Comparison of ENCODE assay signal across 27 cellular contexts in the genomic region with DNA sequence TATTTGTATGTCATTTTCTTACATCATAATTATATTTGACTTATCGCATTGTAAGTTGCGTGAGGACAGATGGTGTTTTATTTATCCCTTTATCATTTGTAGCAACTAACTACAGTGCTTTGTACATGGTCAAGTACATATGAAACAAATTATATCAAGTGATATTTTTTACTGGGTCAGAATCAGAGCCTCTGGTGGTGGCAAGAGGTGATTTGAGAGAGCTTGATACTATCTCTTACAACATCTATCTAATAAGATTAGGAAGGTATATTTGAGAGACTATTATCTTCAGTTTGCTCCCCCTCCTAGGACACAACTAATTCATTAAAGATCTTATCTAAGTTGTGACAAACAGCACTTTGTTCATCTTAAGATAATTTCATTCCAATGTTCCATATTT.
"Had no signal": no experiment of that assay in that cellular context is flagged by ENCODE, and none has a peak within 500 bp of the region (broad histone marks: within the 10 kb centered on the region; RNA-seq: fewer than 3 reads in every experiment).

No MANE protein-coding gene starts in this region.

- H3K4me3 Mint-ChIP-seq: activated CD4-positive, alpha-beta memory T cell treated with anti-CD3 and anti-CD28 coated beads, Interleukin-2, amount 10 ng/mL, durations not matched to agents 7 days and 5 days; activated CD4-positive, alpha-beta T cell treated with anti-CD3 and anti-CD28 coated beads for 36 hours; activated CD4-positive, alpha-beta T cell treated with anti-CD3 and anti-CD28 coated beads, Interleukin-2, amount 10 ng/mL, durations not matched to agents 7 days and 5 days; activated naive CD4-positive, alpha-beta T cell treated with anti-CD3 and anti-CD28 coated beads, Interleukin-2, amount 10 ng/mL, durations not matched to agents 7 days and 5 days; activated naive CD8-positive, alpha-beta T cell treated with anti-CD3 and anti-CD28 coated beads, Interleukin-2, amount 10 ng/mL, durations not matched to agents 7 days and 5 days; activated T-cell treated with anti-CD3 and anti-CD28 coated beads, Interleukin-2, amount 50 U/mL, for 24 hours; activated T-cell treated with anti-CD3 and anti-CD28 coated beads, Interleukin-2, amount 50 U/mL, for 72 hours; brain had no signal

- ATAC-seq: activated CD4-positive, alpha-beta T cell treated with anti-CD3 and anti-CD28 coated beads for 36 hours; activated naive CD4-positive, alpha-beta T cell treated with anti-CD3 and anti-CD28 coated beads, Interleukin-2, amount 50 U/mL, for 72 hours; activated T-cell treated with anti-CD3 and anti-CD28 coated beads, Interleukin-2, amount 50 U/mL, for 72 hours; esophagus mucosa had no signal

- H3K9me3 Mint-ChIP-seq: activated CD4-positive, alpha-beta memory T cell treated with anti-CD3 and anti-CD28 coated beads, Interleukin-2, amount 10 ng/mL, durations not matched to agents 7 days and 5 days; activated CD4-positive, alpha-beta T cell treated with anti-CD3 and anti-CD28 coated beads, Interleukin-2, amount 10 ng/mL, durations not matched to agents 7 days and 5 days; activated naive CD4-positive, alpha-beta T cell treated with anti-CD3 and anti-CD28 coated beads, Interleukin-2, amount 10 ng/mL, durations not matched to agents 7 days and 5 days; activated naive CD4-positive, alpha-beta T cell treated with anti-CD3 and anti-CD28 coated beads, Interleukin-2, amount 50 U/mL, for 72 hours; activated T-cell treated with anti-CD3 and anti-CD28 coated beads, Interleukin-2, amount 50 U/mL, for 24 hours; activated T-cell treated with anti-CD3 and anti-CD28 coated beads, Interleukin-2, amount 50 U/mL, for 72 hours had no signal

- H3K4me1 Mint-ChIP-seq: activated CD4-positive, alpha-beta memory T cell treated with anti-CD3 and anti-CD28 coated beads, Interleukin-2, amount 10 ng/mL, durations not matched to agents 7 days and 5 days; activated CD4-positive, alpha-beta T cell treated with anti-CD3 and anti-CD28 coated beads for 36 hours; activated CD4-positive, alpha-beta T cell treated with anti-CD3 and anti-CD28 coated beads, Interleukin-2, amount 10 ng/mL, durations not matched to agents 7 days and 5 days; activated naive CD4-positive, alpha-beta T cell treated with anti-CD3 and anti-CD28 coated beads, Interleukin-2, amount 10 ng/mL, durations not matched to agents 7 days and 5 days; activated naive CD8-positive, alpha-beta T cell treated with anti-CD3 and anti-CD28 coated beads, Interleukin-2, amount 10 ng/mL, durations not matched to agents 7 days and 5 days had no signal

- H3K27ac Mint-ChIP-seq: activated CD4-positive, alpha-beta memory T cell treated with anti-CD3 and anti-CD28 coated beads, Interleukin-2, amount 10 ng/mL, durations not matched to agents 7 days and 5 days; activated CD4-positive, alpha-beta T cell treated with anti-CD3 and anti-CD28 coated beads for 36 hours; activated CD4-positive, alpha-beta T cell treated with anti-CD3 and anti-CD28 coated beads, Interleukin-2, amount 10 ng/mL, durations not matched to agents 7 days and 5 days; activated naive CD4-positive, alpha-beta T cell treated with anti-CD3 and anti-CD28 coated beads, Interleukin-2, amount 10 ng/mL, durations not matched to agents 7 days and 5 days; activated naive CD4-positive, alpha-beta T cell treated with anti-CD3 and anti-CD28 coated beads, Interleukin-2, amount 50 U/mL, for 72 hours; activated naive CD8-positive, alpha-beta T cell treated with anti-CD3 and anti-CD28 coated beads, Interleukin-2, amount 10 ng/mL, durations not matched to agents 7 days and 5 days; activated T-cell treated with anti-CD3 and anti-CD28 coated beads, Interleukin-2, amount 50 U/mL, for 24 hours; activated T-cell treated with anti-CD3 and anti-CD28 coated beads, Interleukin-2, amount 50 U/mL, for 72 hours; brain had no signal

- DNase-seq: activated CD4-positive, alpha-beta memory T cell treated with anti-CD3 and anti-CD28 coated beads, Interleukin-2, amount 10 ng/mL, durations not matched to agents 7 days and 5 days; activated CD4-positive, alpha-beta T cell treated with anti-CD3 and anti-CD28 coated beads for 36 hours; activated CD4-positive, alpha-beta T cell treated with anti-CD3 and anti-CD28 coated beads, Interleukin-2, amount 10 ng/mL, durations not matched to agents 7 days and 5 days; activated CD4-positive, alpha-beta T cell treated with anti-CD3 and anti-CD28 coated beads, Interleukin-2, amount 50 U/mL, for 4 hours; activated CD4-positive, CD25-positive, alpha-beta regulatory T cell; activated CD4-positive, CD25-positive, alpha-beta regulatory T cell treated with anti-CD3 and anti-CD28 coated beads, Interleukin-2, amount 50 U/mL, for 72 hours; activated CD8-positive, alpha-beta memory T cell treated with anti-CD3 and anti-CD28 coated beads, Interleukin-2, amount 50 U/mL, for 48 hours; activated gamma-delta T cell; activated naive CD4-positive, alpha-beta T cell; activated naive CD4-positive, alpha-beta T cell treated with anti-CD3 and anti-CD28 coated beads, Interleukin-2, amount 10 ng/mL, durations not matched to agents 7 days and 5 days; activated naive CD8-positive, alpha-beta T cell treated with anti-CD3 and anti-CD28 coated beads, Interleukin-2, amount 10 ng/mL, durations not matched to agents 7 days and 5 days; activated T-cell treated with anti-CD3 and anti-CD28 coated beads for 4 hours; activated T-cell treated with anti-CD3 and anti-CD28 coated beads, Interleukin-2, amount 50 U/mL, for 24 hours; activated T-cell treated with anti-CD3 and anti-CD28 coated beads, Interleukin-2, amount 50 U/mL, for 72 hours; central memory CD4-positive, alpha-beta T cell; cerebellar nuclear complex; colonic mucosa; effector CD8-positive, alpha-beta T cell; foreskin fibroblast; head of caudate nucleus; T-helper 2 cell had no signal

- H3K4me3 ChIP-seq: ascending aorta, breast epithelium, cardiac muscle cell, colonic mucosa had no signal

- H3K27me3 ChIP-seq: ascending aorta, breast epithelium, cardiac muscle cell, colonic mucosa had no signal

- H3K27me3 Mint-ChIP-seq: activated CD4-positive, alpha-beta memory T cell treated with anti-CD3 and anti-CD28 coated beads, Interleukin-2, amount 10 ng/mL, durations not matched to agents 7 days and 5 days; activated CD4-positive, alpha-beta T cell treated with anti-CD3 and anti-CD28 coated beads for 36 hours; activated CD4-positive, alpha-beta T cell treated with anti-CD3 and anti-CD28 coated beads, Interleukin-2, amount 10 ng/mL, durations not matched to agents 7 days and 5 days; activated naive CD4-positive, alpha-beta T cell treated with anti-CD3 and anti-CD28 coated beads, Interleukin-2, amount 10 ng/mL, durations not matched to agents 7 days and 5 days; activated naive CD8-positive, alpha-beta T cell treated with anti-CD3 and anti-CD28 coated beads, Interleukin-2, amount 10 ng/mL, durations not matched to agents 7 days and 5 days; activated T-cell treated with anti-CD3 and anti-CD28 coated beads, Interleukin-2, amount 50 U/mL, for 24 hours; brain had no signal

- H3K4me1 ChIP-seq: ascending aorta, breast epithelium, colonic mucosa had no signal

- H3K27ac ChIP-seq: ascending aorta, breast epithelium, cardiac muscle cell, colonic mucosa had no signal

- H3K36me3 ChIP-seq: ascending aorta, breast epithelium, cardiac muscle cell, colonic mucosa had no signal

- H3K9me3 ChIP-seq: ascending aorta, breast epithelium, colonic mucosa had no signal
